18 cellular contexts compared by ENCODE assay signal in genomic region chr14:92877757-92878431, GRCh38. TPM values are rescaled to one million over a fixed set of nuclear protein-coding genes. Genes with fewer than 3 reads are reported as not detected.
DNase-seq lines count a peak whose midpoint lies in the region; ATAC-seq, FAIRE-seq and TF ChIP-seq lines count a peak whose summit lies in the region.
"Had no signal": no experiment of that assay in that cellular context is flagged by ENCODE, and none has a peak within 500 bp of the region (broad histone marks: within the 10 kb centered on the region; RNA-seq: fewer than 3 reads in every experiment).

No MANE protein-coding gene starts in this region.

- ATAC-seq in Right ventricle myocardium superior (ENCODE audit: poor library complexity) (peak; percentile 87), heart right ventricle (peak; percentile 53 to 96 (median 88)), HG02588 (IDR thresholded peaks at IDR 0.05; ENCODE audit: unreplicated experiment) (no peak)
- ATAC-seq: activated T-helper 17 cell treated with anti-CD3 and anti-CD28 coated beads, Interleukin-2, amount 50 U/mL, for 72 hours had no signal

- intact Hi-C loops in Right ventricle myocardium superior (cut with DNase I) (no loop called here), cardiac septum (cut with DNase I) (no loop called here), heart right ventricle (cut with DNase I) (loop anchor here in 1 of 10 donors (1.0 to 5.0 kb wide), 2 partner anchors 29 to 259 kb away; no protein-coding TSS in a partner anchor), Calu3 (cut with micrococcal nuclease; ENCODE audit: unreplicated experiment) (no loop called here)

- BruUV-seq in Calu3 (replicated peaks; lab: Mats Ljungman, UMichigan) = no TSS peak

- peaks cover 33% of the 10 kb centered on the region for H3K27me3 Mint-ChIP-seq in activated naive CD4-positive, alpha-beta T cell treated with anti-CD3 and anti-CD28 coated beads, Interleukin-2, amount 10 ng/mL, durations not matched to agents 7 days and 5 days
- H3K27me3 Mint-ChIP-seq in Calu3 (ENCODE audit: unreplicated experiment) = peaks cover 59% of the 10 kb centered on the region

- peaks cover 0 to 15% (median 0%) of the 10 kb centered on the region in 7 donors for H3K27me3 ChIP-seq in heart right ventricle
- H3K27me3 ChIP-seq: ascending aorta had no signal

- H3K9me3 Mint-ChIP-seq in activated naive CD4-positive, alpha-beta T cell treated with anti-CD3 and anti-CD28 coated beads, Interleukin-2, amount 10 ng/mL, durations not matched to agents 7 days and 5 days = no peaks in the 10 kb centered on the region
- no peaks in the 10 kb centered on the region for H3K9me3 Mint-ChIP-seq in Calu3 (ENCODE audit: low read depth, unreplicated experiment)
- H3K9me3 Mint-ChIP-seq: activated CD4-positive, alpha-beta memory T cell treated with anti-CD3 and anti-CD28 coated beads, Interleukin-2, amount 10 ng/mL, durations not matched to agents 7 days and 5 days; activated T-helper 17 cell treated with anti-CD3 and anti-CD28 coated beads, Interleukin-2, amount 50 U/mL, for 72 hours; HFFc6 had no signal

- 13 to 18% methylated on average over 18 of the region's 18 CpGs for WGBS in heart right ventricle, 2 donors

- DNase-seq in Right ventricle myocardium superior (peak; percentile 80), cardiac septum (ENCODE audit: low spot score) (no peak), heart right ventricle (peak; percentile 55 to 68), mucosa of gallbladder (ENCODE audit: low spot score) (peak; percentile 83), HTR-8/SVneo (ENCODE audit: insufficient read length, low spot score) (no peak), Calu3 (no peak)
- DNase-seq in activated naive CD4-positive, alpha-beta T cell treated with anti-CD3 and anti-CD28 coated beads, Interleukin-2, amount 10 ng/mL, durations not matched to agents 7 days and 5 days = no peak
- DNase-seq: activated CD4-positive, alpha-beta memory T cell treated with anti-CD3 and anti-CD28 coated beads, Interleukin-2, amount 10 ng/mL, durations not matched to agents 7 days and 5 days; effector memory CD4-positive, alpha-beta T cell; HFFc6; NCI-H1436; NCI-H524; stimulated activated CD4-positive, alpha-beta T cell treated with anti-CD3 and anti-CD28 coated beads, Interleukin-12 subunit alpha, Interleukin-12 subunit beta, amount 100 ng/mL, for 4 hours had no signal

- no peaks in the 10 kb centered on the region for H3K36me3 ChIP-seq in heart right ventricle
- H3K36me3 ChIP-seq: ascending aorta, thoracic aorta had no signal

- no peaks in the 10 kb centered on the region for H3K9me3 ChIP-seq in heart right ventricle
- H3K9me3 ChIP-seq: ascending aorta, thoracic aorta had no signal

- H3K4me3 ChIP-seq in heart right ventricle = no peak overlapping the region
- H3K4me3 ChIP-seq: ascending aorta, thoracic aorta had no signal

- peak overlapping the region in 8 of 10 donors; percentile 5 to 45 (median 32) for H3K27ac ChIP-seq in heart right ventricle
- H3K27ac ChIP-seq: ascending aorta, thoracic aorta had no signal

- H3K4me3 Mint-ChIP-seq in activated naive CD4-positive, alpha-beta T cell treated with anti-CD3 and anti-CD28 coated beads, Interleukin-2, amount 10 ng/mL, durations not matched to agents 7 days and 5 days = no peak overlapping the region
- H3K4me3 Mint-ChIP-seq in Calu3 (ENCODE audit: low read depth, unreplicated experiment) = no peak overlapping the region
- H3K4me3 Mint-ChIP-seq: activated CD4-positive, alpha-beta memory T cell treated with anti-CD3 and anti-CD28 coated beads, Interleukin-2, amount 10 ng/mL, durations not matched to agents 7 days and 5 days; activated T-helper 17 cell treated with anti-CD3 and anti-CD28 coated beads, Interleukin-2, amount 50 U/mL, for 72 hours; HFFc6 had no signal

- CTCF ChIA-PET in activated naive CD4-positive, alpha-beta T cell treated with anti-CD3 and anti-CD28 coated beads, Interleukin-2, amount 10 ng/mL, durations not matched to agents 7 days and 5 days (lab: Charles Lee) = no interaction called here
- CTCF ChIA-PET in Calu3 (lab: Charles Lee) = no interaction called here

- H3K4me1 Mint-ChIP-seq in activated naive CD4-positive, alpha-beta T cell treated with anti-CD3 and anti-CD28 coated beads, Interleukin-2, amount 10 ng/mL, durations not matched to agents 7 days and 5 days = no peaks in the 10 kb centered on the region
- H3K4me1 Mint-ChIP-seq in Calu3 (ENCODE audit: low read depth, unreplicated experiment) = no peaks in the 10 kb centered on the region
- H3K4me1 Mint-ChIP-seq: activated CD4-positive, alpha-beta memory T cell treated with anti-CD3 and anti-CD28 coated beads, Interleukin-2, amount 10 ng/mL, durations not matched to agents 7 days and 5 days; activated T-helper 17 cell treated with anti-CD3 and anti-CD28 coated beads, Interleukin-2, amount 50 U/mL, for 72 hours had no signal

- H3K4me1 ChIP-seq in heart right ventricle = peaks cover 4 to 20% (median 10%) of the 10 kb centered on the region in 9 donors
- H3K4me1 ChIP-seq: ascending aorta had no signal

- no peak for FAIRE-seq in HTR-8/SVneo (lab: Jason Lieb, UNC)

- no peaks in the 10 kb centered on the region for H3K36me3 Mint-ChIP-seq in activated naive CD4-positive, alpha-beta T cell treated with anti-CD3 and anti-CD28 coated beads, Interleukin-2, amount 10 ng/mL, durations not matched to agents 7 days and 5 days
- H3K36me3 Mint-ChIP-seq in Calu3 (ENCODE audit: insufficient read depth, unreplicated experiment) = no peaks in the 10 kb centered on the region

- no peak overlapping the region for H3K27ac Mint-ChIP-seq in activated naive CD4-positive, alpha-beta T cell treated with anti-CD3 and anti-CD28 coated beads, Interleukin-2, amount 10 ng/mL, durations not matched to agents 7 days and 5 days
- H3K27ac Mint-ChIP-seq in Calu3 (ENCODE audit: unreplicated experiment) = no peak overlapping the region
- H3K27ac Mint-ChIP-seq: activated CD4-positive, alpha-beta memory T cell treated with anti-CD3 and anti-CD28 coated beads, Interleukin-2, amount 10 ng/mL, durations not matched to agents 7 days and 5 days; activated T-helper 17 cell treated with anti-CD3 and anti-CD28 coated beads, Interleukin-2, amount 50 U/mL, for 72 hours; HFFc6 had no signal

- TF ChIP-seq CTCF in heart right ventricle (IDR thresholded peaks at IDR 0.05) (no peak), Calu3 (IDR thresholded peaks at IDR 0.05; ENCODE audit: unreplicated experiment) (no peak)

RNA-seq across cellular contexts. Expression of gene CHGA, which starts 45.1 kb away (rescaled TPM):
- total RNA-seq in Right ventricle myocardium superior = not detected
- total RNA-seq in cardiac septum = not detected
- not detected for total RNA-seq in heart right ventricle
- polyA plus RNA-seq in heart right ventricle = under 1 TPM in 1 of 2 donors, not detected in 1; 0.14 TPM
- 0.29 TPM for total RNA-seq in mucosa of gallbladder
- 0.17 and 0.24 TPM in 2 replicates for total RNA-seq in Calu3 (2022)
- total RNA-seq: activated CD4-positive, alpha-beta memory T cell treated with anti-CD3 and anti-CD28 coated beads, Interleukin-2, amount 10 ng/mL, durations not matched to agents 7 days and 5 days; activated T-helper 17 cell treated with anti-CD3 and anti-CD28 coated beads, Interleukin-2, amount 50 U/mL, for 72 hours; HFFc6; HT1080; thoracic aorta had no signal

Comparison
In these comparisons a context has a peak if more than half of its experiments do, and no peak if none do; other contexts are left out.
1. DNase-seq: peak in Right ventricle myocardium superior (single experiment), heart right ventricle (2 of 2) and mucosa of gallbladder (single experiment); none in cardiac septum (single experiment), HTR-8/SVneo (single experiment), activated naive CD4-positive, alpha-beta T cell treated with anti-CD3 and anti-CD28 coated beads, Interleukin-2, amount 10 ng/mL, durations not matched to agents 7 days and 5 days (single experiment) and Calu3 (single experiment).